In genomic region chr11:119334173-119334930, GRCh38 we compare ENCODE assay signal across 1 cellular context.
TF ChIP-seq lines count a peak whose summit lies in the region.

Gene RNF26, plus strand, starts transcription at chr11:119334527. Its CDS starts 596 bp downstream, at chr11:119335123.

TF ChIP-seq in HepG2, 621 proteins besides CTCF, POLR2A, EP300 and RAD21 (continued from another document and continues in another):
- TF ChIP-seq ZFAT (CRISPR knock-in tag; conservative IDR thresholded peaks at IDR 0.05) (0 out of 2 replicates have a peak, but pooled peaks have one; percentile 67), CBFB (CRISPR knock-in tag; IDR thresholded peaks at IDR 0.05) (peak; percentile 22; the same call in 1 of the 2 replicates), SMYD3 (CRISPR knock-in tag; IDR thresholded peaks at IDR 0.05) (no peak), U2AF2 (IDR thresholded peaks at IDR 0.05; ENCODE audit: low read depth, low read length) (no peak), ZNF383 (CRISPR knock-in tag; IDR thresholded peaks at IDR 0.05; ENCODE audit: borderline replicate concordance) (no peak), ZNF619 (CRISPR knock-in tag; IDR thresholded peaks at IDR 0.05) (no peak), NPAS2 (CRISPR knock-in tag; IDR thresholded peaks at IDR 0.05; ENCODE audit: borderline replicate concordance) (no peak), TBX2 (CRISPR knock-in tag; IDR thresholded peaks at IDR 0.05; ENCODE audit: borderline replicate concordance) (peak; percentile 43; the same call in 1 of the 2 replicates), FOXA1 (IDR thresholded peaks at IDR 0.05) (no peak), FOXA1 (CRISPR knock-in tag; IDR thresholded peaks at IDR 0.05) (peak; percentile 90), ZNF614 (CRISPR knock-in tag; IDR thresholded peaks at IDR 0.05; ENCODE audit: borderline replicate concordance) (peak; percentile 45; the same call in 1 of the 2 replicates), HINFP (CRISPR knock-in tag; IDR thresholded peaks at IDR 0.05; ENCODE audit: low read depth) (no peak), NFATC3 (CRISPR knock-in tag; IDR thresholded peaks at IDR 0.05) (no peak), ZNF484 (CRISPR knock-in tag; IDR thresholded peaks at IDR 0.05; ENCODE audit: borderline replicate concordance, low read depth) (no peak), ZNF143 (CRISPR knock-in tag; IDR thresholded peaks at IDR 0.05) (no peak), HNF1A (IDR thresholded peaks at IDR 0.05; ENCODE audit: low read depth) (no peak), HNF1A (CRISPR knock-in tag; IDR thresholded peaks at IDR 0.05; ENCODE audit: borderline replicate concordance) (no peak), POLR2AphosphoS5 (IDR thresholded peaks at IDR 0.05; ENCODE audit: low read depth, low read length) (peak; percentile 83), TOPORS (CRISPR knock-in tag; IDR thresholded peaks at IDR 0.05) (no peak), SALL1 (CRISPR knock-in tag; IDR thresholded peaks at IDR 0.05) (no peak), ESRRA (CRISPR knock-in tag; IDR thresholded peaks at IDR 0.05; ENCODE audit: low read depth) (no peak), GABPA (IDR thresholded peaks at IDR 0.05; ENCODE audit: low read depth, low read length) (no peak), GABPA (CRISPR knock-in tag; IDR thresholded peaks at IDR 0.05; ENCODE audit: low read depth) (peak; percentile 60), ZNF333 (CRISPR knock-in tag; IDR thresholded peaks at IDR 0.05; ENCODE audit: borderline replicate concordance) (no peak; the same call in 1 of the 2 replicates), NCOA2 (CRISPR knock-in tag; IDR thresholded peaks at IDR 0.05) (no peak), MIXL1 (CRISPR knock-in tag; IDR thresholded peaks at IDR 0.05) (no peak), ZBTB7A (CRISPR knock-in tag; IDR thresholded peaks at IDR 0.05) (no peak), MLXIP (CRISPR knock-in tag; IDR thresholded peaks at IDR 0.05; ENCODE audit: borderline replicate concordance) (no peak), ZNF329 (CRISPR knock-in tag; IDR thresholded peaks at IDR 0.05; ENCODE audit: low read depth) (no peak), ZNF562 (CRISPR knock-in tag; IDR thresholded peaks at IDR 0.05; ENCODE audit: borderline replicate concordance) (no peak), ZNF275 (CRISPR knock-in tag; IDR thresholded peaks at IDR 0.05; ENCODE audit: borderline replicate concordance) (no peak), DZIP1 (CRISPR knock-in tag; IDR thresholded peaks at IDR 0.05) (no peak), ZBTB3 (CRISPR knock-in tag; IDR thresholded peaks at IDR 0.05; ENCODE audit: borderline replicate concordance, low read depth) (no peak), REL (CRISPR knock-in tag; conservative IDR thresholded peaks at IDR 0.05) (no peak), ZNF280D (CRISPR knock-in tag; IDR thresholded peaks at IDR 0.05) (no peak), ZNF503 (CRISPR knock-in tag; IDR thresholded peaks at IDR 0.05) (peak; percentile 52; the same call in 1 of the 2 replicates), TCF12 (IDR thresholded peaks at IDR 0.05) (no peak), TCF12 (CRISPR knock-in tag; IDR thresholded peaks at IDR 0.05) (no peak), ZNF616 (CRISPR knock-in tag; IDR thresholded peaks at IDR 0.05; ENCODE audit: low read depth) (no peak), ZNF704 (CRISPR knock-in tag; IDR thresholded peaks at IDR 0.05; ENCODE audit: borderline replicate concordance) (no peak), ZMAT5 (CRISPR knock-in tag; IDR thresholded peaks at IDR 0.05; ENCODE audit: borderline replicate concordance, low read depth) (no peak), RBM39 (IDR thresholded peaks at IDR 0.05; ENCODE audit: low read depth, low read length, poor library complexity, severe bottlenecking) (peak; percentile 41), PHF21A (CRISPR knock-in tag; IDR thresholded peaks at IDR 0.05) (no peak), BORCS8-MEF2B (CRISPR knock-in tag; IDR thresholded peaks at IDR 0.05) (peak; percentile 75), ZNF282 (IDR thresholded peaks at IDR 0.05; ENCODE audit: partially characterized antibody) (no peak), ZNF260 (CRISPR knock-in tag; IDR thresholded peaks at IDR 0.05; ENCODE audit: borderline replicate concordance, low read depth) (no peak), ELF4 (CRISPR knock-in tag; IDR thresholded peaks at IDR 0.05; ENCODE audit: borderline replicate concordance) (no peak)
